ENCODE assay signal across 23 cellular contexts in genomic region chr13:109647046-109647445, GRCh38.
DNase-seq lines count a peak whose midpoint lies in the region; ATAC-seq and TF ChIP-seq lines count a peak whose summit lies in the region.
"Had no signal": no experiment of that assay in that cellular context is flagged by ENCODE, and none has a peak within 500 bp of the region (broad histone marks: within the 10 kb centered on the region; RNA-seq: fewer than 3 reads in every experiment).

No MANE protein-coding gene starts in this region.

- H3K9ac ChIP-seq in DND-41 (ENCODE audit: low read depth, low read length): no peak overlapping the region

- no peak overlapping the region for H2AFZ ChIP-seq in DND-41 (ENCODE audit: low read depth, low read length)

- POLR2A ChIA-PET in activated CD4-positive, alpha-beta T cell treated with anti-CD3 and anti-CD28 coated beads, Interleukin-2, amount 10 ng/mL, durations not matched to agents 7 days and 5 days (lab: Charles Lee): no interaction called here

- peaks cover 6% of the 10 kb centered on the region for H3K27me3 Mint-ChIP-seq in activated CD4-positive, alpha-beta T cell treated with anti-CD3 and anti-CD28 coated beads, Interleukin-2, amount 10 ng/mL, durations not matched to agents 7 days and 5 days

- peaks cover 12% of the 10 kb centered on the region for H3K4me1 ChIP-seq in DND-41 (ENCODE audit: insufficient read depth, low read length)
- H3K4me1 ChIP-seq: ascending aorta, suprapubic skin had no signal

- H3K27me3 ChIP-seq in DND-41 (ENCODE audit: insufficient read depth, low read length, poor library complexity): no peaks in the 10 kb centered on the region
- H3K27me3 ChIP-seq: ascending aorta, suprapubic skin had no signal

- peaks cover 3% of the 10 kb centered on the region for H3K9me3 ChIP-seq in DND-41 (ENCODE audit: insufficient read depth, low read length, severe bottlenecking)
- H3K9me3 ChIP-seq: ascending aorta, esophagus squamous epithelium, suprapubic skin had no signal

- H3K36me3 ChIP-seq in DND-41 (ENCODE audit: insufficient read depth, low read length): peaks cover 25% of the 10 kb centered on the region
- H3K36me3 ChIP-seq: ascending aorta, esophagus squamous epithelium, suprapubic skin had no signal

- CTCF ChIA-PET in activated CD4-positive, alpha-beta T cell treated with anti-CD3 and anti-CD28 coated beads, Interleukin-2, amount 10 ng/mL, durations not matched to agents 7 days and 5 days (lab: Charles Lee): no interaction called here

- no peak overlapping the region for H3K4me3 Mint-ChIP-seq in activated CD4-positive, alpha-beta T cell treated with anti-CD3 and anti-CD28 coated beads, Interleukin-2, amount 10 ng/mL, durations not matched to agents 7 days and 5 days
- H3K4me3 Mint-ChIP-seq: activated CD4-positive, alpha-beta T cell treated with anti-CD3 and anti-CD28 coated beads for 36 hours had no signal

- peaks cover 6% of the 10 kb centered on the region for H3K9me3 Mint-ChIP-seq in activated CD4-positive, alpha-beta T cell treated with anti-CD3 and anti-CD28 coated beads, Interleukin-2, amount 10 ng/mL, durations not matched to agents 7 days and 5 days

- H3K4me2 ChIP-seq in DND-41 (ENCODE audit: insufficient read depth, low read length): no peak overlapping the region

- ATAC-seq in DND-41 (ENCODE audit: insufficient read depth, low read depth): no peak
- ATAC-seq: activated CD4-positive, alpha-beta T cell treated with anti-CD3 and anti-CD28 coated beads for 36 hours; K562 had no signal

- H4K20me1 ChIP-seq in DND-41 (ENCODE audit: insufficient read depth, low read length): peaks cover 13% of the 10 kb centered on the region; the same call in 1 of the 2 replicates

- H3K27ac Mint-ChIP-seq in activated CD4-positive, alpha-beta T cell treated with anti-CD3 and anti-CD28 coated beads, Interleukin-2, amount 10 ng/mL, durations not matched to agents 7 days and 5 days: no peak overlapping the region
- H3K27ac Mint-ChIP-seq: activated CD4-positive, alpha-beta T cell treated with anti-CD3 and anti-CD28 coated beads for 36 hours had no signal

- TF ChIP-seq CTCF in DND-41 (IDR thresholded peaks at IDR 0.05; ENCODE audit: borderline replicate concordance, extremely low read depth, low read length, poor library complexity, severe bottlenecking) (no peak), epithelial cell of esophagus (IDR thresholded peaks at IDR 0.05; ENCODE audit: insufficient read depth, low read depth, low read length, missing control alignments) (no peak), retinal pigment epithelial cell (conservative IDR thresholded peaks at IDR 0.05; ENCODE audit: low read depth, low read length) (no peak)

- H3K4me3 ChIP-seq in DND-41 (ENCODE audit: low read depth in 1 of 2, low read length in 2 of 2): no peak overlapping the region
- no peak overlapping the region for H3K4me3 ChIP-seq in epithelial cell of esophagus (ENCODE audit: low read length)
- H3K4me3 ChIP-seq in retinal pigment epithelial cell (ENCODE audit: low read length): no peak overlapping the region
- H3K4me3 ChIP-seq: ascending aorta, esophagus squamous epithelium, K562, suprapubic skin had no signal

- H3K36me3 Mint-ChIP-seq in activated CD4-positive, alpha-beta T cell treated with anti-CD3 and anti-CD28 coated beads, Interleukin-2, amount 10 ng/mL, durations not matched to agents 7 days and 5 days (ENCODE audit: low read depth): no peaks in the 10 kb centered on the region

- DNase-seq in DND-41: no peak
- DNase-seq in NCI-H460 (ENCODE audit: extremely low read depth, low read depth): peak; percentile 94
- peak; percentile 93 for DNase-seq in epithelial cell of esophagus (ENCODE audit: low read depth)
- DNase-seq in retinal pigment epithelial cell (ENCODE audit: low read depth): peak; percentile 48
- DNase-seq in activated CD4-positive, alpha-beta T cell treated with anti-CD3 and anti-CD28 coated beads, Interleukin-2, amount 10 ng/mL, durations not matched to agents 7 days and 5 days: no peak
- DNase-seq in iPS-NIHi11 (ENCODE audit: low spot score): no peak
- no peak for DNase-seq in GDM1 (lab: John Stamatoyannopoulos, UW)
- DNase-seq: activated CD4-positive, alpha-beta T cell treated with anti-CD3 and anti-CD28 coated beads for 36 hours; activated CD8-positive, alpha-beta memory T cell treated with anti-CD3 and anti-CD28 coated beads, Interleukin-2, amount 50 U/mL, for 4 hours; activated gamma-delta T cell treated with Interleukin-2 at 50 U/mL for 16 hours; dermis blood vessel endothelial cell; DMS53; esophagus squamous epithelium; hypothalamus; NCI-H1417; occipital lobe; stimulated activated CD4-positive, alpha-beta T cell treated with anti-CD3 and anti-CD28 coated beads, Interleukin-4, amount 100 ng/mL, for 24 hours; stimulated activated CD8-positive, alpha-beta memory T cell treated with anti-CD3 and anti-CD28 coated beads, Interleukin-4, amount 100 ng/mL, for 48 hours; T1000 had no signal

- H3K79me2 ChIP-seq in DND-41 (ENCODE audit: insufficient read depth, low read length): peaks cover 75% of the 10 kb centered on the region

- H3K27ac ChIP-seq in DND-41 (ENCODE audit: low read length): peak overlapping the region; percentile 55
- H3K27ac ChIP-seq: ascending aorta, C4-2B, esophagus squamous epithelium, suprapubic skin had no signal

- H3K4me1 Mint-ChIP-seq in activated CD4-positive, alpha-beta T cell treated with anti-CD3 and anti-CD28 coated beads, Interleukin-2, amount 10 ng/mL, durations not matched to agents 7 days and 5 days: no peaks in the 10 kb centered on the region
- H3K4me1 Mint-ChIP-seq: activated CD4-positive, alpha-beta T cell treated with anti-CD3 and anti-CD28 coated beads for 36 hours had no signal

Comparison
In these comparisons a context has a peak if more than half of its experiments do, and no peak if none do; other contexts are left out.
1. DNase-seq: peak in NCI-H460 (single experiment), epithelial cell of esophagus (single experiment) and retinal pigment epithelial cell (single experiment); none in DND-41 (single experiment), activated CD4-positive, alpha-beta T cell treated with anti-CD3 and anti-CD28 coated beads, Interleukin-2, amount 10 ng/mL, durations not matched to agents 7 days and 5 days (single experiment), iPS-NIHi11 (single experiment) and GDM1 (single experiment).